Comparison of ENCODE assay signal across 22 cellular contexts in genomic region chr18:50727721-50728470, GRCh38.
DNase-seq lines count a peak whose midpoint lies in the region; ATAC-seq and TF ChIP-seq lines count a peak whose summit lies in the region.
"Had no signal": no experiment of that assay in that cellular context is flagged by ENCODE, and none has a peak within 500 bp of the region (broad histone marks: within the 10 kb centered on the region; RNA-seq: fewer than 3 reads in every experiment).

No MANE protein-coding gene starts in this region.

- H3K27ac Mint-ChIP-seq in stimulated activated memory B cell treated with anti-CD40 and anti-IgM and Interleukin-4, amounts not matched to agents 10 μg/mL and 1 μg/mL and 100 μg/mL, for 72 hours = no peak overlapping the region
- no peak overlapping the region for H3K27ac Mint-ChIP-seq in activated CD4-positive, alpha-beta T cell treated with anti-CD3 and anti-CD28 coated beads, Interleukin-2, amount 10 ng/mL, durations not matched to agents 24 days and 14 days
- H3K27ac Mint-ChIP-seq: activated CD8-positive, alpha-beta T cell treated with anti-CD3 and anti-CD28 coated beads for 36 hours; B cell had no signal

- H3K27ac ChIP-seq in SK-N-SH (ENCODE audit: low read depth in 2 of 2, low read length in 1 of 2) (peak overlapping the region in 1 of 2 experiments; percentile 34; a peak in 1 of 4 replicates), caudate nucleus (ENCODE audit: low read depth, low read length) (peak overlapping the region; percentile 85), right atrium auricular region (peak overlapping the region; percentile 66 to 76), colonic mucosa (no peak overlapping the region)
- H3K27ac ChIP-seq: foreskin keratinocyte, neutrophil had no signal

- H3K9me3 ChIP-seq in SK-N-SH (no peaks in the 10 kb centered on the region), right atrium auricular region (no peaks in the 10 kb centered on the region), colonic mucosa (no peaks in the 10 kb centered on the region)
- H3K9me3 ChIP-seq: neutrophil had no signal

- H3K4me3 ChIP-seq in SK-N-SH (ENCODE audit: low read depth in 2 of 2, low read length in 1 of 2) = no peak overlapping the region
- H3K4me3 ChIP-seq in right atrium auricular region = no peak overlapping the region
- no peak overlapping the region for H3K4me3 ChIP-seq in colonic mucosa

- H3K4me1 ChIP-seq in SK-N-SH (ENCODE audit: control insufficient read depth in 1 of 2, insufficient read depth in 2 of 2, low read depth in 1 of 2, low read length in 1 of 2) = peaks cover 0 to 28% of the 10 kb centered on the region in 2 experiments; a peak in 1 of 4 replicates
- H3K4me1 ChIP-seq in right atrium auricular region = peaks cover 0 to 32% of the 10 kb centered on the region in 2 donors
- H3K4me1 ChIP-seq in colonic mucosa = no peaks in the 10 kb centered on the region
- H3K4me1 ChIP-seq: foreskin keratinocyte had no signal

- H3K9me2 ChIP-seq in SK-N-SH = no peaks in the 10 kb centered on the region

- no peak overlapping the region for H3K4me3 Mint-ChIP-seq in stimulated activated memory B cell treated with anti-CD40 and anti-IgM and Interleukin-4, amounts not matched to agents 10 μg/mL and 1 μg/mL and 100 μg/mL, for 72 hours
- H3K4me3 Mint-ChIP-seq in activated CD4-positive, alpha-beta T cell treated with anti-CD3 and anti-CD28 coated beads, Interleukin-2, amount 10 ng/mL, durations not matched to agents 24 days and 14 days = no peak overlapping the region
- H3K4me3 Mint-ChIP-seq: activated CD8-positive, alpha-beta T cell treated with anti-CD3 and anti-CD28 coated beads for 36 hours; B cell had no signal

- no peaks in the 10 kb centered on the region for H3K79me2 ChIP-seq in SK-N-SH (ENCODE audit: insufficient read depth)

- no peaks in the 10 kb centered on the region for H3K36me3 Mint-ChIP-seq in stimulated activated memory B cell treated with anti-CD40 and anti-IgM and Interleukin-4, amounts not matched to agents 10 μg/mL and 1 μg/mL and 100 μg/mL, for 72 hours
- no peaks in the 10 kb centered on the region for H3K36me3 Mint-ChIP-seq in activated CD4-positive, alpha-beta T cell treated with anti-CD3 and anti-CD28 coated beads, Interleukin-2, amount 10 ng/mL, durations not matched to agents 24 days and 14 days (ENCODE audit: low read depth)

- ATAC-seq in SK-N-SH treated with all-trans-retinoic acid at 6 μM for 48 hours (no peak), GM21529 (IDR thresholded peaks at IDR 0.05; ENCODE audit: unreplicated experiment) (no peak)
- ATAC-seq in stimulated activated memory B cell treated with anti-CD40 and anti-IgM and Interleukin-4, amounts not matched to agents 10 μg/mL and 1 μg/mL and 100 μg/mL, for 72 hours = peak; percentile 2
- ATAC-seq: activated CD8-positive, alpha-beta T cell treated with anti-CD3 and anti-CD28 coated beads for 36 hours had no signal

- peaks cover 6% of the 10 kb centered on the region for H3K4me1 Mint-ChIP-seq in stimulated activated memory B cell treated with anti-CD40 and anti-IgM and Interleukin-4, amounts not matched to agents 10 μg/mL and 1 μg/mL and 100 μg/mL, for 72 hours
- no peaks in the 10 kb centered on the region for H3K4me1 Mint-ChIP-seq in activated CD4-positive, alpha-beta T cell treated with anti-CD3 and anti-CD28 coated beads, Interleukin-2, amount 10 ng/mL, durations not matched to agents 24 days and 14 days
- H3K4me1 Mint-ChIP-seq: B cell had no signal

- TF ChIP-seq EP300 in SK-N-SH (IDR thresholded peaks at IDR 0.05; ENCODE audit: borderline replicate concordance in 1 of 2, low read depth in 1 of 2, low read length in 1 of 2) = no peak

- 53% methylated on average over 5 of the region's 10 CpGs for WGBS in SK-N-SH (ENCODE audit: low lambda C conversion rate)

- no peak overlapping the region for H3K4me2 ChIP-seq in SK-N-SH

- CTCF ChIA-PET in SK-N-SH (lab: Yijun Ruan, JAX) = no interaction called here

- H3K36me3 ChIP-seq in SK-N-SH (replicated peaks in 1 of 2; ENCODE audit: control insufficient read depth in 1 of 2, insufficient read depth in 2 of 2, low read length in 1 of 2) (no peaks in the 10 kb centered on the region), right atrium auricular region (no peaks in the 10 kb centered on the region), colonic mucosa (no peaks in the 10 kb centered on the region)
- H3K36me3 ChIP-seq: neutrophil had no signal

- no peaks in the 10 kb centered on the region for H4K20me1 ChIP-seq in SK-N-SH (ENCODE audit: insufficient read depth)

- intact Hi-C loops in colonic mucosa (cut with DNase I) = no loop called here
- intact Hi-C loops in activated CD4-positive, alpha-beta T cell treated with anti-CD3 and anti-CD28 coated beads, Interleukin-2, amount 10 ng/mL, durations not matched to agents 24 days and 14 days (cut with micrococcal nuclease) = no loop called here

- DNase-seq in SK-N-SH (peak; percentile 50), caudate nucleus (lab: John Stamatoyannopoulos, UW) (peak in 1 of 61 donors; percentile 91), right atrium auricular region (ENCODE audit: low spot score) (no peak), colonic mucosa (no peak)
- DNase-seq in activated CD4-positive, alpha-beta T cell treated with anti-CD3 and anti-CD28 coated beads, Interleukin-2, amount 10 ng/mL, durations not matched to agents 24 days and 14 days = no peak
- DNase-seq: activated CD8-positive, alpha-beta T cell treated with anti-CD3 and anti-CD28 coated beads for 36 hours; activated naive CD4-positive, alpha-beta T cell treated with Interleukin-2 at 50 U/mL for 16 hours; activated T-cell treated with anti-CD3 and anti-CD28 coated beads for 4 hours; amniotic stem cell; foreskin keratinocyte; Karpas-422; NCI-H2081; NCI-H510A; retina; stimulated activated CD4-positive, alpha-beta T cell treated with anti-CD3 and anti-CD28 coated beads, Interleukin-15, amount 100 ng/mL, for 24 hours; stimulated activated CD8-positive, alpha-beta memory T cell treated with anti-CD3 and anti-CD28 coated beads, Interleukin-4, amount 100 ng/mL, for 48 hours; T-helper 9 cell had no signal

- H3K27me3 ChIP-seq in SK-N-SH (ENCODE audit: insufficient read depth) = no peaks in the 10 kb centered on the region
- H3K27me3 ChIP-seq in right atrium auricular region = no peaks in the 10 kb centered on the region
- H3K27me3 ChIP-seq in colonic mucosa = no peaks in the 10 kb centered on the region
- H3K27me3 ChIP-seq: foreskin keratinocyte had no signal

- TF ChIP-seq RAD21 in SK-N-SH (IDR thresholded peaks at IDR 0.05; ENCODE audit: low read length) = no peak

- H3K27me3 Mint-ChIP-seq in stimulated activated memory B cell treated with anti-CD40 and anti-IgM and Interleukin-4, amounts not matched to agents 10 μg/mL and 1 μg/mL and 100 μg/mL, for 72 hours = peaks cover 33% of the 10 kb centered on the region
- H3K27me3 Mint-ChIP-seq in activated CD4-positive, alpha-beta T cell treated with anti-CD3 and anti-CD28 coated beads, Interleukin-2, amount 10 ng/mL, durations not matched to agents 24 days and 14 days = no peaks in the 10 kb centered on the region

- no peaks in the 10 kb centered on the region for H3K9me3 Mint-ChIP-seq in stimulated activated memory B cell treated with anti-CD40 and anti-IgM and Interleukin-4, amounts not matched to agents 10 μg/mL and 1 μg/mL and 100 μg/mL, for 72 hours
- H3K9me3 Mint-ChIP-seq in activated CD4-positive, alpha-beta T cell treated with anti-CD3 and anti-CD28 coated beads, Interleukin-2, amount 10 ng/mL, durations not matched to agents 24 days and 14 days = no peaks in the 10 kb centered on the region
- H3K9me3 Mint-ChIP-seq: activated CD8-positive, alpha-beta T cell treated with anti-CD3 and anti-CD28 coated beads for 36 hours had no signal

- no peak for TF ChIP-seq CTCF in SK-N-SH (IDR thresholded peaks at IDR 0.05)
- no peak for TF ChIP-seq CTCF in right atrium auricular region (IDR thresholded peaks at IDR 0.05)
- TF ChIP-seq CTCF in colonic mucosa (IDR thresholded peaks at IDR 0.05) = no peak

- POLR2A ChIA-PET in SK-N-SH (lab: Yijun Ruan, JAX) = no interaction called here

- no peaks in the 10 kb centered on the region for H3F3A ChIP-seq in SK-N-SH (replicated peaks; ENCODE audit: insufficient read depth)

- H3K9ac ChIP-seq in SK-N-SH (no peak overlapping the region), colonic mucosa (ENCODE audit: low read depth in 2 of 2, low read length in 2 of 2) (no peak overlapping the region)

- H2AFZ ChIP-seq in SK-N-SH (ENCODE audit: low read depth) = no peak overlapping the region

TF ChIP-seq in SK-N-SH, 30 proteins besides CTCF, POLR2A, EP300 and RAD21 (continues in another document):
- TF ChIP-seq GATA2 (CRISPR knock-in tag; IDR thresholded peaks at IDR 0.05) = no peak
- no peak for TF ChIP-seq YY1 (IDR thresholded peaks at IDR 0.05; ENCODE audit: low read depth)
- no peak for TF ChIP-seq FOSL2 (IDR thresholded peaks at IDR 0.05; ENCODE audit: borderline replicate concordance, low read depth)
- no peak for TF ChIP-seq PBX3 (IDR thresholded peaks at IDR 0.05)
- no peak for TF ChIP-seq TAF1 (IDR thresholded peaks at IDR 0.05; ENCODE audit: borderline replicate concordance, low read depth, low read length)

TF ChIP-seq in SK-N-SH treated with all-trans-retinoic acid at 6 μM for 48 hours, 23 proteins besides CTCF, POLR2A, EP300 and RAD21 (continues in another document):
- TF ChIP-seq CSRNP3 (CRISPR knock-in tag; IDR thresholded peaks at IDR 0.05) = no peak
- TF ChIP-seq PPARA (CRISPR knock-in tag; IDR thresholded peaks at IDR 0.05; ENCODE audit: borderline replicate concordance) = no peak
